ENCODE assay signal across 27 cellular contexts in the genomic region with DNA sequence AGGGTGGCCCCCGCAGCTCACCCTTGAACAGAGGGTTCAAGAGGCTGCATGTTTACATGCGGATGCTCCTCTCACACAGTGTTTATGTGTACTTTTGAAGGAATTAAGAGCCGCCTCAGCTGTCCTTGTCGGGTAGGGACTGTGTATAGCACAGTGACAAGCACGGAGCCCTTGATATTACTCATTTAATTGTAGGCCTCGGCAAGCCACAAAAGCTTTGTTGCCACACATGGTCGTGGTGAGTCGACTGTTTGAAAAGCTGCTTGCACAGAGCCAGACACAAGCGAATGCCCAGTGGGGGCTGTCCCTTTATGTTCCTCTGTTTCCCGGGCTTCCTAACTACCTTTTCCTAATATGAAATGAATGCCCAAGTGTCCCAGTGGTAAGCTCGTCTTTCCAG. TPM values are rescaled to one million over a fixed set of nuclear protein-coding genes. Genes with fewer than 3 reads are reported as not detected.
A peak's percentile ranks its signal among the peaks of the same experiment; 100 is the strongest.
DNase-seq lines count a peak whose midpoint lies in the region; TF ChIP-seq lines count a peak whose summit lies in the region.
"Had no signal": no experiment of that assay in that cellular context is flagged by ENCODE, and none has a peak within 500 bp of the region (broad histone marks: within the 10 kb centered on the region; RNA-seq: fewer than 3 reads in every experiment).

No MANE protein-coding gene starts in this region.

- no peaks in the 10 kb centered on the region for H3K9me3 ChIP-seq in thyroid gland
- H3K9me3 ChIP-seq: breast epithelium, gastroesophageal sphincter, ovary, spleen had no signal

- no peak for TF ChIP-seq POLR2A in thyroid gland (IDR thresholded peaks at IDR 0.05)

- WGBS in thyroid gland, 2 donors, result 77 to 79% methylated on average over 10 to 11 of the region's 11 CpGs

- no peak for TF ChIP-seq CTCF in thyroid gland (IDR thresholded peaks at IDR 0.05)

- intact Hi-C loops in thyroid gland (cut with DNase I), result no loop called here

- H3K4me3 ChIP-seq in thyroid gland (replicated peaks in 1 of 3), result no peak overlapping the region
- H3K4me3 ChIP-seq: breast epithelium, gastroesophageal sphincter, hepatocyte, ovary, spleen had no signal

- H3K27me3 ChIP-seq in thyroid gland, result no peaks in the 10 kb centered on the region
- H3K27me3 ChIP-seq: ovary had no signal

- H3K27ac ChIP-seq in thyroid gland, result no peak overlapping the region
- H3K27ac ChIP-seq: breast epithelium, gastroesophageal sphincter, hepatocyte, ovary, spleen, WERI-Rb-1 had no signal

- no peaks in the 10 kb centered on the region for H3K36me3 ChIP-seq in thyroid gland
- H3K36me3 ChIP-seq: BE2C, breast epithelium, gastroesophageal sphincter, ovary, spleen, WERI-Rb-1 had no signal

- peaks cover 23 to 41% of the 10 kb centered on the region in 2 donors for H3K4me1 ChIP-seq in thyroid gland
- H3K4me1 ChIP-seq: BE2C, breast epithelium had no signal

- DNase-seq in AG08395 (ENCODE audit: low spot score) (peak; percentile 63), H4 (ENCODE audit: low spot score) (peak; percentile 77), NCI-H69 (lab: John Stamatoyannopoulos, UW) (peak; percentile 56), islet precursor cell (peak; percentile 86), thyroid gland (no peak), hippocampal formation (lab: John Stamatoyannopoulos, UW) (no peak), retina (no peak)
- DNase-seq: activated CD4-positive, alpha-beta T cell treated with anti-CD3 and anti-CD28 coated beads for 4 hours; activated CD8-positive, alpha-beta memory T cell treated with anti-CD3 and anti-CD28 coated beads for 24 hours; activated T-cell treated with anti-CD3 and anti-CD28 coated beads for 4 hours; amniotic stem cell; BE2C; CD8-positive, alpha-beta memory T cell; left colon; mammary epithelial cell; NCI-H2029 treated with DMSO at 0.1 percent for 48 hours; NCI-H2227 treated with DMSO at 0.1 percent for 48 hours; ovary; spleen; stimulated activated CD4-positive, alpha-beta T cell treated with anti-CD3 and anti-CD28 coated beads, Interleukin-2, amount 100 ng/mL, for 24 hours; stimulated activated naive CD8-positive, alpha-beta T cell treated with anti-CD3 and anti-CD28 coated beads, Interleukin-15, Interleukin-2, amounts not matched to agents 100 U/mL and 50 U/mL, for 24 hours; T-helper 9 cell; WERI-Rb-1 had no signal

RNA-seq across cellular contexts. Expression of gene ESYT3, which starts 4.5 kb away (rescaled TPM):
- total RNA-seq in H4 (2014; rRNA removed; shearing (Covaris generic)), result 0.02 and 0.17 TPM in 2 replicates
- total RNA-seq in thyroid gland, result 10 to 100 TPM; 19.9 to 82.8 (median 22.7) TPM
- total RNA-seq: endothelial cell of umbilical vein, spleen had no signal

Comparison
In these comparisons a context has a peak if more than half of its experiments do, and no peak if none do; other contexts are left out.
1. DNase-seq: peak in AG08395 (single experiment), H4 (single experiment), NCI-H69 (single experiment) and islet precursor cell (single experiment); none in thyroid gland (0 of 2), hippocampal formation (0 of 2) and retina (single experiment).
2. RNA of gene ESYT3, which starts 4.5 kb away (total RNA-seq): 19.9 to 82.8 TPM in thyroid gland; 0.02 to 0.17 TPM in H4; every median in the first group is over 10 times any median in the second.